Comparison of ENCODE assay signal across 2 cellular contexts in genomic region chr7:43697690-43698089, GRCh38.
TF ChIP-seq lines count a peak whose summit lies in the region.

No MANE protein-coding gene starts in this region.

TF ChIP-seq in IMR-90, 13 proteins besides CTCF, POLR2A, EP300 and RAD21:
- TF ChIP-seq ELK1 (IDR thresholded peaks at IDR 0.05; ENCODE audit: borderline replicate concordance, low read depth, low read length) (no peak), CEBPB (IDR thresholded peaks at IDR 0.05; ENCODE audit: low read depth, low read length) (0 out of 2 replicates have a peak, but pooled peaks have one; percentile 13), BHLHE40 (IDR thresholded peaks at IDR 0.05; ENCODE audit: low read depth, low read length) (0 out of 2 replicates have a peak, but pooled peaks have one; percentile 29), MAZ (IDR thresholded peaks at IDR 0.05; ENCODE audit: borderline replicate concordance, low read depth, low read length) (no peak)

TF ChIP-seq in neural cell, 6 proteins besides CTCF, POLR2A, EP300 and RAD21:
- TF ChIP-seq REST (IDR thresholded peaks at IDR 0.05; ENCODE audit: borderline replicate concordance) (no peak), TAF1 (IDR thresholded peaks at IDR 0.05; ENCODE audit: low read depth) (no peak), MXI1 (conservative IDR thresholded peaks at IDR 0.05; ENCODE audit: poor library complexity, severe bottlenecking) (no peak), SMC3 (conservative IDR thresholded peaks at IDR 0.05; ENCODE audit: poor library complexity) (no peak), POLR2AphosphoS5 (IDR thresholded peaks at IDR 0.05) (no peak), EZH2 (IDR thresholded peaks at IDR 0.05; ENCODE audit: borderline replicate concordance, insufficient read depth, low read length, poor library complexity, severe bottlenecking) (no peak)
TF ChIP-seq in neural cell: peak in this region for 0.
